2 cellular contexts compared by ENCODE assay signal in genomic region chr17:50649042-50649908, GRCh38.
TF ChIP-seq lines count a peak whose summit lies in the region.

No MANE protein-coding gene starts in this region.

TF ChIP-seq in HEK293, 187 proteins besides CTCF, POLR2A, EP300 and RAD21:
- TF ChIP-seq ZNF311 (tag by site-specific recombination; IDR thresholded peaks at IDR 0.05; ENCODE audit: borderline replicate concordance), result no peak
- TF ChIP-seq ZNF549 (tag by site-specific recombination; IDR thresholded peaks at IDR 0.05), result peak; percentile 96
- no peak for TF ChIP-seq ZBTB17 (tag by site-specific recombination; IDR thresholded peaks at IDR 0.05)
- no peak for TF ChIP-seq ZNF621 (tag by site-specific recombination; IDR thresholded peaks at IDR 0.05)
- peak; percentile 91 for TF ChIP-seq ZNF366 (tag by site-specific recombination; conservative IDR thresholded peaks at IDR 0.05)
- TF ChIP-seq ZNF350 (tag by site-specific recombination; IDR thresholded peaks at IDR 0.05), result no peak
- no peak for TF ChIP-seq PRDM4 (tag by site-specific recombination; IDR thresholded peaks at IDR 0.05)
- no peak for TF ChIP-seq ZXDB (tag by site-specific recombination; IDR thresholded peaks at IDR 0.05)

TF ChIP-seq in H1, 55 proteins besides CTCF, POLR2A, EP300 and RAD21:
- TF ChIP-seq SRF (IDR thresholded peaks at IDR 0.05; ENCODE audit: low read depth, low read length) (peak; percentile 95), CHD2 (IDR thresholded peaks at IDR 0.05; ENCODE audit: low read length) (no peak), SAP30 (IDR thresholded peaks at IDR 0.05; ENCODE audit: insufficient read depth, insufficient replicate concordance, low read length) (no peak), CBX8 (IDR thresholded peaks at IDR 0.05; ENCODE audit: borderline replicate concordance, low read depth, low read length) (no peak), KDM5A (IDR thresholded peaks at IDR 0.05; ENCODE audit: low read length) (no peak), TBP (IDR thresholded peaks at IDR 0.05; ENCODE audit: low read depth, low read length) (no peak), BRCA1 (IDR thresholded peaks at IDR 0.05; ENCODE audit: low read depth, low read length) (no peak), CREB1 (IDR thresholded peaks at IDR 0.05) (0 out of 2 replicates have a peak, but pooled peaks have one; percentile 23), JUND (IDR thresholded peaks at IDR 0.05; ENCODE audit: low read length) (no peak), ATF3 (IDR thresholded peaks at IDR 0.05; ENCODE audit: insufficient read depth, low read depth, low read length) (no peak), YY1 (IDR thresholded peaks at IDR 0.05; ENCODE audit: low read depth, low read length) (no peak), HDAC2 (IDR thresholded peaks at IDR 0.05; ENCODE audit: borderline replicate concordance in 1 of 2, low read depth in 2 of 2, low read length in 2 of 2) (no peak), RXRA (IDR thresholded peaks at IDR 0.05; ENCODE audit: insufficient read depth, low read depth, low read length) (no peak), JUN (IDR thresholded peaks at IDR 0.05; ENCODE audit: low read depth, low read length) (no peak)
